ENCODE assay signal across 24 cellular contexts in genomic region chr3:74582982-74583381, GRCh38. TPM values are rescaled to one million over a fixed set of nuclear protein-coding genes. Genes with fewer than 3 reads are reported as not detected.
"Had no signal": no experiment of that assay in that cellular context is flagged by ENCODE, and none has a peak within 500 bp of the region (broad histone marks: within the 10 kb centered on the region; RNA-seq: fewer than 3 reads in every experiment).

No MANE protein-coding gene starts in this region.

- H3K4me1 ChIP-seq: Peyer's patch, SJCRH30 had no signal

- H3K9me3 ChIP-seq: MG63, Peyer's patch, SJCRH30 had no signal

- H3K27me3 ChIP-seq: MG63, Peyer's patch, SJCRH30 had no signal

- H3K36me3 ChIP-seq: MG63, Peyer's patch, SJCRH30 had no signal

- H3K4me3 ChIP-seq: MG63, PC-9, Peyer's patch, SJCRH30 had no signal

- FAIRE-seq: HTR-8/SVneo had no signal

- H3K27ac ChIP-seq: PC-9, Peyer's patch, SJCRH30 had no signal

- H2AFZ ChIP-seq: PC-9 had no signal

- H3K4me2 ChIP-seq: PC-9 had no signal

- ATAC-seq: Right ventricle myocardium inferior, SK-N-SH treated with all-trans-retinoic acid at 6 μM for 48 hours had no signal

- DNase-seq: KBM-7; MG63; NCI-H1092 treated with DMSO at 0.1 percent for 48 hours; NCI-H1436; NCI-H187; NCI-H2029; NCI-H2081 treated with DMSO at 0.1 percent for 48 hours; NCI-H2171; NCI-H226; NCI-H446; NCI-H510A; NCI-H524 treated with DMSO at 0.1 percent for 48 hours; NCI-H69; NCI-H774; NK-92 treated with Interleukin-12 subunit alpha and Interleukin-12 subunit beta, amount 100 ng/mL, for 24 hours; OCI-M1; PC-9; Peyer's patch; SHP77 treated with DMSO at 0.1 percent for 48 hours; SJCRH30 had no signal

RNA-seq across cellular contexts. Expression of gene CNTN3, which starts 31.5 kb away (rescaled TPM):
- total RNA-seq: PC-9, RPMI7951, SJCRH30 had no signal
